Comparison of ENCODE assay signal across 8 cellular contexts in the genomic region with DNA sequence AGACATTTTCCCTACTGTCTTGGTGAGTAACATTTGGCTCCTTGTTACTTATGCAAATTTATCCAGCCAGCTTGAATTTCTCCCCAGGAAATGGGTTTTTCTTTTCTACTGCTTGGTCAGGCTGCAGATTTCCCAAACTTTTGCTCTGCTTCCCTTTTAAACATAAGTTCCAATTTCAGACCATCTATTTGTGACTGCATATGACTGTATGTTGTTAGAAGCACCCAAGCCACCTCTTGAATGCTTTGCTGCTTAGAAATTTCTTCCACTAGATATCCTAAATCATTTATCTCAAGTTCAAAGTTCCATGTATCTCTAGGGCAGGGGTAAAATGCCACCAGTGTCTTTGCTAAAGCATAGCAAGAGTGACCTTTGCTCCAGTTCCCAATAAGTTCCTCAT. TPM values are rescaled to one million over a fixed set of nuclear protein-coding genes. Genes with fewer than 3 reads are reported as not detected.
"Had no signal": no experiment of that assay in that cellular context is flagged by ENCODE, and none has a peak within 500 bp of the region (broad histone marks: within the 10 kb centered on the region; RNA-seq: fewer than 3 reads in every experiment).

No MANE protein-coding gene starts in this region.

- H3K4me3 Mint-ChIP-seq: HFFc6, IgD-negative memory B cell had no signal

- H2AFZ ChIP-seq: GM23248 had no signal

- H3K4me1 ChIP-seq: HAP-1 had no signal

- H3K9ac ChIP-seq: GM23248 had no signal

- H3K36me3 ChIP-seq: HAP-1 had no signal

- H3K27ac Mint-ChIP-seq: HFFc6, IgD-negative memory B cell had no signal

- ATAC-seq: HCT116 had no signal

- H3K4me3 ChIP-seq: GM23248, HAP-1 had no signal

- DNase-seq: GM23248, GOT3, H7, HFFc6, KG1 had no signal

- H3K27ac ChIP-seq: GM23248 had no signal

RNA-seq across cellular contexts. Expression of a gene that starts 32.3 kb away (rescaled TPM):
- total RNA-seq: GM23248 had no signal
- polyA plus RNA-seq: GM23248 had no signal
